Comparison of ENCODE assay signal across 8 cellular contexts in genomic region chr18:48136051-48136543, GRCh38.
DNase-seq lines count a peak whose midpoint lies in the region; ATAC-seq and TF ChIP-seq lines count a peak whose summit lies in the region.

No MANE protein-coding gene starts in this region.

- H3K23ac ChIP-seq in H9 (ENCODE audit: insufficient read length, low read depth, low read length): no peak overlapping the region

- H3K23me2 ChIP-seq in H9 (ENCODE audit: insufficient read length, low read depth, low read length, poor library complexity, severe bottlenecking): peaks cover 9% of the 10 kb centered on the region

- no peaks in the 10 kb centered on the region for H3K36me3 ChIP-seq in sigmoid colon

- H3K18ac ChIP-seq in H9 (ENCODE audit: insufficient read length, low read depth, low read length): no peak overlapping the region

- peak overlapping the region; percentile 76 for H3K4me2 ChIP-seq in H9 (ENCODE audit: insufficient read depth, insufficient read length, low read length)

- ATAC-seq in T-helper 17 cell (no peak), HG03097 (IDR thresholded peaks at IDR 0.05; ENCODE audit: low FRiP score, unreplicated experiment) (no peak), GM19023 (IDR thresholded peaks at IDR 0.05; ENCODE audit: unreplicated experiment) (no peak)

- H3K4me1 Mint-ChIP-seq in H9 (peaks cover 31 to 48% of the 10 kb centered on the region in 2 experiments), T-helper 17 cell (peaks cover 21% of the 10 kb centered on the region)

- no peak overlapping the region for H2BK12ac ChIP-seq in H9 (ENCODE audit: insufficient read length, low read depth, low read length)

- H3K9me3 ChIP-seq in H9 (ENCODE audit: control insufficient read depth, low read depth, low read length) (no peaks in the 10 kb centered on the region), T-helper 17 cell (ENCODE audit: control insufficient read depth, low read length, poor library complexity, severe bottlenecking) (no peaks in the 10 kb centered on the region), sigmoid colon (no peaks in the 10 kb centered on the region)

- TF ChIP-seq POLR2A in sigmoid colon (IDR thresholded peaks at IDR 0.05): no peak

- H3K14ac ChIP-seq in H9 (ENCODE audit: insufficient read depth, low read length): no peak overlapping the region

- no peak for TF ChIP-seq EP300 in sigmoid colon (IDR thresholded peaks at IDR 0.05)

- no peak overlapping the region for H2AFZ ChIP-seq in H9 (ENCODE audit: low read length)

- no peak for TF ChIP-seq CTCF in H9 (conservative IDR thresholded peaks at IDR 0.05)
- TF ChIP-seq CTCF in sigmoid colon (IDR thresholded peaks at IDR 0.05): no peak

- H3K27me3 Mint-ChIP-seq in H9 (ENCODE audit: low read depth): peaks cover 76% of the 10 kb centered on the region
- peaks cover 58% of the 10 kb centered on the region for H3K27me3 Mint-ChIP-seq in T-helper 17 cell

- H3K36me3 Mint-ChIP-seq in H9 (ENCODE audit: insufficient read depth in 1 of 3, low read depth in 3 of 3) (no peaks in the 10 kb centered on the region), T-helper 17 cell (ENCODE audit: low read depth) (peaks cover 4% of the 10 kb centered on the region)

- no peak overlapping the region for H4K5ac ChIP-seq in H9 (ENCODE audit: insufficient read length, low read depth, low read length)

- no peak overlapping the region for H2BK120ac ChIP-seq in H9 (ENCODE audit: low read depth, low read length, poor library complexity, severe bottlenecking)

- H4K20me1 ChIP-seq in H9 (ENCODE audit: control insufficient read depth, insufficient read depth, insufficient read length): no peaks in the 10 kb centered on the region

- H3K4me3 Mint-ChIP-seq in H9 (peak overlapping the region; percentile 64 to 83), T-helper 17 cell (peak overlapping the region; percentile 33)

- H3K27ac Mint-ChIP-seq in H9 (no peak overlapping the region), T-helper 17 cell (no peak overlapping the region)

- no peak overlapping the region for H3K4ac ChIP-seq in H9 (ENCODE audit: low read depth, low read length)

- H4K8ac ChIP-seq in H9 (replicated peaks; ENCODE audit: insufficient read length, low read depth, low read length): no peak overlapping the region

- WGBS in H9 (ENCODE audit: extremely low coverage, insufficient read length, low lambda C conversion rate): no CpG with 5 or more reads among the region's 43 CpGs
- 1 to 2% methylated on average over 43 of the region's 43 CpGs for WGBS in sigmoid colon, 2 donors

- no peaks in the 10 kb centered on the region for H3K79me2 ChIP-seq in H9 (ENCODE audit: insufficient read depth, low read length)

- H3K4me1 ChIP-seq in H9 (ENCODE audit: insufficient read depth, low read length) (peaks cover 7% of the 10 kb centered on the region; the same call in 1 of the 2 replicates), sigmoid colon (peaks cover 0 to 21% (median 20%) of the 10 kb centered on the region in 4 donors)

- no peak overlapping the region for H2BK5ac ChIP-seq in H9 (ENCODE audit: insufficient read length, low read length)

- H3K79me1 ChIP-seq in H9 (ENCODE audit: insufficient read depth, low read depth, low read length, poor library complexity, severe bottlenecking): no peaks in the 10 kb centered on the region

- H2BK20ac ChIP-seq in H9 (ENCODE audit: low read depth, low read length, poor library complexity, severe bottlenecking): no peak overlapping the region

- peaks cover 24% of the 10 kb centered on the region; the same call in 1 of the 2 replicates for H3K27me3 ChIP-seq in H9 (ENCODE audit: insufficient read depth, low read length)
- peaks cover 9 to 36% (median 29%) of the 10 kb centered on the region in 3 donors for H3K27me3 ChIP-seq in sigmoid colon

- intact Hi-C loops in sigmoid colon (cut with DNase I): no loop called here

- no peak overlapping the region for H3K9ac ChIP-seq in H9 (ENCODE audit: extremely low read depth, insufficient read length, low read length)

- H3K9me3 Mint-ChIP-seq in H9: no peaks in the 10 kb centered on the region; a peak in 1 of 5 replicates

- no peak overlapping the region for H3K56ac ChIP-seq in H9 (ENCODE audit: insufficient read length, low read depth, low read length)

- no peak overlapping the region for H4K91ac ChIP-seq in H9 (ENCODE audit: insufficient read length, low read depth, low read length)

- no peak overlapping the region for H2AK5ac ChIP-seq in H9 (ENCODE audit: insufficient read length, low read length)

- DNase-seq in H9 (no peak), T-helper 17 cell (no peak), sigmoid colon (no peak), AG20443 (ENCODE audit: low spot score) (no peak)
- DNase-seq in effector CD8-positive, alpha-beta T cell (lab: John Stamatoyannopoulos, UW): no peak

- H3K27ac ChIP-seq in H9 (ENCODE audit: insufficient read length, low read depth, low read length) (no peak overlapping the region), sigmoid colon (peak overlapping the region in 2 of 4 donors; percentile 34 to 41)

- H2BK15ac ChIP-seq in H9 (ENCODE audit: low read depth, low read length): no peak overlapping the region

- H3T11ph ChIP-seq in H9 (ENCODE audit: low read length): no peak overlapping the region

- H3K4me3 ChIP-seq in iPS-11a (ENCODE audit: low read depth, low read length) (peak overlapping the region; percentile 43), sigmoid colon (peak overlapping the region; percentile 25 to 57 (median 53))
